Comparison of ENCODE assay signal across 1 cellular context in genomic region chr15:55353030-55353429, GRCh38.
TF ChIP-seq lines count a peak whose summit lies in the region.

No MANE protein-coding gene starts in this region.

TF ChIP-seq in H1, 55 proteins besides CTCF, POLR2A, EP300 and RAD21:
- TF ChIP-seq POU5F1 (IDR thresholded peaks at IDR 0.05; ENCODE audit: low read depth, low read length) (no peak), NRF1 (IDR thresholded peaks at IDR 0.05; ENCODE audit: low read depth, low read length) (no peak), TCF12 (IDR thresholded peaks at IDR 0.05; ENCODE audit: low read depth, low read length) (0 out of 2 replicates have a peak, but pooled peaks have one; percentile 25), SP4 (IDR thresholded peaks at IDR 0.05; ENCODE audit: low read length) (no peak), CHD7 (IDR thresholded peaks at IDR 0.05; ENCODE audit: insufficient replicate concordance, low read length) (no peak), ATF3 (IDR thresholded peaks at IDR 0.05; ENCODE audit: insufficient read depth, low read depth, low read length) (no peak)
